ENCODE assay signal across 20 cellular contexts in genomic region chr2:155442755-155443372, GRCh38.
DNase-seq lines count a peak whose midpoint lies in the region; ATAC-seq, FAIRE-seq and TF ChIP-seq lines count a peak whose summit lies in the region.
"Had no signal": no experiment of that assay in that cellular context is flagged by ENCODE, and none has a peak within 500 bp of the region (broad histone marks: within the 10 kb centered on the region; RNA-seq: fewer than 3 reads in every experiment).

No MANE protein-coding gene starts in this region.

- no peaks in the 10 kb centered on the region for H3K79me2 ChIP-seq in PC-3 (ENCODE audit: low read length)

- no peaks in the 10 kb centered on the region for H4K20me1 ChIP-seq in PC-3 (ENCODE audit: low read length)

- in situ Hi-C loops in KBM-7 (cut with MboI; ENCODE audit: low pct_unique_long_range_greater_than_20kb, low sequenced_read_pairs), result no loop called here

- no peak overlapping the region for H3K9ac ChIP-seq in PC-3 (ENCODE audit: low read length)

- peak; percentile 13 for DNase-seq in NCI-H2171 treated with DMSO at 0.1 percent for 48 hours (lab: John Stamatoyannopoulos, UW)
- no peak for DNase-seq in NCI-H2171 (lab: John Stamatoyannopoulos, UW)
- peak; percentile 83 for DNase-seq in PC-3
- peak; percentile 99 for DNase-seq in bronchial epithelial cell (ENCODE audit: low read depth)
- peak; percentile 74 for DNase-seq in small intestine
- no peak for DNase-seq in KBM-7
- DNase-seq in NCI-H1694 treated with DMSO at 0.1 percent for 48 hours (lab: John Stamatoyannopoulos, UW), result no peak
- DNase-seq in mucosa of descending colon, result no peak
- DNase-seq: activated CD4-positive, alpha-beta T cell treated with anti-CD3 and anti-CD28 coated beads for 1 hour; activated gamma-delta T cell treated with Interleukin-2 at 50 U/mL for 16 hours; CD4-positive, CD25-positive, alpha-beta regulatory T cell; hippocampal formation; NCI-H1105; pancreas had no signal

- POLR2A ChIA-PET in PC-3 (lab: Charles Lee; ENCODE audit: unreplicated experiment), result no interaction called here

- H3K9me2 ChIP-seq in PC-3 (replicated peaks; ENCODE audit: low read length), result no peaks in the 10 kb centered on the region

- peak overlapping the region; percentile 20 for H3K27ac ChIP-seq in PC-3 (ENCODE audit: low read length)
- no peak overlapping the region for H3K27ac ChIP-seq in small intestine (ENCODE audit: low read depth in 1 of 2, low read length in 1 of 2)
- H3K27ac ChIP-seq: ascending aorta, pancreas had no signal

- ATAC-seq in PC-3 (peak; percentile 98), mucosa of descending colon (no peak)
- ATAC-seq: left lobe of liver; pancreas; stimulated activated effector memory CD8-positive, alpha-beta T cell treated with anti-CD3 and anti-CD28 coated beads, Interleukin-12 subunit alpha, Interleukin-12 subunit beta, amount 100 ng/mL, for 72 hours had no signal

- no peaks in the 10 kb centered on the region for H3F3A ChIP-seq in PC-3 (ENCODE audit: low read length, unreplicated experiment)

- H3K4me2 ChIP-seq in PC-3 (ENCODE audit: low read length), result no peak overlapping the region

- H3K4me1 ChIP-seq in PC-3 (ENCODE audit: insufficient read depth, low read length) (no peaks in the 10 kb centered on the region), small intestine (ENCODE audit: control insufficient read depth in 2 of 2, insufficient read depth in 1 of 2, low read depth in 1 of 2, low read length in 1 of 2) (no peaks in the 10 kb centered on the region), mucosa of descending colon (ENCODE audit: low read depth) (no peaks in the 10 kb centered on the region)
- H3K4me1 ChIP-seq: ascending aorta, pancreas had no signal

- H2AFZ ChIP-seq in PC-3 (ENCODE audit: low read length), result no peak overlapping the region

- no peaks in the 10 kb centered on the region for H3K27me3 ChIP-seq in PC-3 (ENCODE audit: low read length)
- H3K27me3 ChIP-seq in bronchial epithelial cell (ENCODE audit: control insufficient read depth, insufficient read depth, low read length), result no peaks in the 10 kb centered on the region
- H3K27me3 ChIP-seq in small intestine (ENCODE audit: control insufficient read depth in 2 of 2, insufficient read depth in 2 of 2, low read length in 2 of 2), result no peaks in the 10 kb centered on the region
- H3K27me3 ChIP-seq: ascending aorta, pancreas had no signal

- 25 to 58% (median 30%) methylated on average over 2 of the region's 2 CpGs for WGBS in small intestine, 3 donors

- no peak for FAIRE-seq in bronchial epithelial cell (lab: Jason Lieb, UNC)
- no peak for FAIRE-seq in small intestine (lab: Jason Lieb, UNC)
- FAIRE-seq: A204.1, GM12891, H1, pancreas had no signal

- intact Hi-C loops in PC-3 (cut with micrococcal nuclease) (no loop called here), mucosa of descending colon (cut with DNase I, micrococcal nuclease) (no loop called here)

- CTCF ChIA-PET in PC-3 (lab: Charles Lee), result no interaction called here

- no TSS peak for BruUV-seq in PC-3 (replicated peaks; lab: Mats Ljungman, UMichigan)

- H3K9me3 ChIP-seq in PC-3 (ENCODE audit: low read length), result no peaks in the 10 kb centered on the region
- no peaks in the 10 kb centered on the region for H3K9me3 ChIP-seq in small intestine (ENCODE audit: control insufficient read depth, low read depth)
- H3K9me3 ChIP-seq in mucosa of descending colon, result peaks cover 6% of the 10 kb centered on the region
- H3K9me3 ChIP-seq: ascending aorta, pancreas had no signal

- H3K36me3 ChIP-seq in PC-3 (ENCODE audit: low read depth, low read length), result no peaks in the 10 kb centered on the region
- no peaks in the 10 kb centered on the region for H3K36me3 ChIP-seq in bronchial epithelial cell (ENCODE audit: control insufficient read depth, insufficient read depth, low read length)
- H3K36me3 ChIP-seq in small intestine (ENCODE audit: control insufficient read depth in 2 of 2, insufficient read depth in 2 of 2, low read length in 2 of 2), result no peaks in the 10 kb centered on the region
- no peaks in the 10 kb centered on the region for H3K36me3 ChIP-seq in mucosa of descending colon (ENCODE audit: low read depth)
- H3K36me3 ChIP-seq: ascending aorta, pancreas had no signal

- TF ChIP-seq CTCF in PC-3 (conservative IDR thresholded peaks at IDR 0.05; ENCODE audit: low read depth, low read length), result no peak
- TF ChIP-seq CTCF in bronchial epithelial cell (IDR thresholded peaks at IDR 0.05; ENCODE audit: insufficient read depth, low read length, severe bottlenecking), result no peak
- TF ChIP-seq CTCF in mucosa of descending colon (IDR thresholded peaks at IDR 0.05), result no peak

- no peak overlapping the region for H3K4me3 ChIP-seq in PC-3 (ENCODE audit: low read length)
- no peak overlapping the region for H3K4me3 ChIP-seq in bronchial epithelial cell (ENCODE audit: low read depth, low read length)
- no peak overlapping the region for H3K4me3 ChIP-seq in small intestine (ENCODE audit: low read depth in 1 of 2, low read length in 2 of 2)
- no peak overlapping the region for H3K4me3 ChIP-seq in mucosa of descending colon
- H3K4me3 ChIP-seq: ascending aorta, pancreas had no signal

Comparison
In these comparisons a context has a peak if more than half of its experiments do, and no peak if none do; other contexts are left out.
1. DNase-seq: peak in NCI-H2171 treated with DMSO at 0.1 percent for 48 hours (single experiment), PC-3 (single experiment), bronchial epithelial cell (single experiment) and small intestine (single experiment); none in NCI-H2171 (single experiment), KBM-7 (single experiment), NCI-H1694 treated with DMSO at 0.1 percent for 48 hours (single experiment) and mucosa of descending colon (0 of 3).